Comparison of ENCODE assay signal across 9 cellular contexts in the genomic region with DNA sequence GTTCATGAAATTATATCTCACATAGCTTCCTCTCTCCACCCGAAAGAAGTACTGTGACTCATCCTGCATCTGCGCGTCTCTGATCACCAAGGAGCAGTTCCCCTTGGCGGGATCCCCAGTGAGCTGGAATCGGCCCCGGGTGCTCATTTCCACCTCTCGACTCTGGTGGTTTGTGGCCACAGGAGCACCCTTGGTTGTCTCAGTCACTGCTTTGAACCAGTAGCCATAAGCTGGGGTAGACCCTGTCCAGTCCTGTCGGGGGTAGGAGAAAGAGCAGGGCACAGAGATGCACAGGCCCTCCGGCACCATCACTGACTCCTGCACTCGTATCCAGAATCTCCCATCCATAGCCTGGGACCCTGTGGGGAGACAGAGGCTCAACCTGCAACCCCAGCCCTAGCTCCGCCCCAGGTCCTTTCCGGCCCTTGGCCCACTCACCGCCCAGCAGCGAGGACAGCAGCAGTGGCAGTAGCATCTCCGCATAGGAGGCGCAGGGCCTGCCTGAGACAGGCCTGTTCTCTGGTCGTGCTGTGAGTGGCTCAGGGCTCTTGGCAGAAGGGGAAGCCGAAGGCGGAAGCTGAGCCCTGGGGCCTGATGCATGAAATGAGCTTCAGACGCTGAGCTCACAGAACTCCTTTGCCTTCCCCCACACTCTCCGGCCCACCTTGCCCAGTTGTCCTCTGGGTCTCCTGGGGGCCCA. TPM values are rescaled to one million over a fixed set of nuclear protein-coding genes. Genes with fewer than 3 reads are reported as not detected.
DNase-seq lines count a peak whose midpoint lies in the region; ATAC-seq, FAIRE-seq and TF ChIP-seq lines count a peak whose summit lies in the region.
"Had no signal": no experiment of that assay in that cellular context is flagged by ENCODE, and none has a peak within 500 bp of the region (broad histone marks: within the 10 kb centered on the region; RNA-seq: fewer than 3 reads in every experiment).

TSS of gene SIGLEC10 (minus strand) at position 536 of the 700 bp plus-strand sequence. CDS start at position 475, 61 bp downstream.

- no peaks in the 10 kb centered on the region for H3K36me3 ChIP-seq in BE2C

- H3K9me3 ChIP-seq in BE2C, result no peaks in the 10 kb centered on the region

- no peaks in the 10 kb centered on the region for H3K4me1 ChIP-seq in BE2C

- peak; percentile 93 for FAIRE-seq in GM18507 (lab: Jason Lieb, UNC)

- TF ChIP-seq CTCF in BE2C (IDR thresholded peaks at IDR 0.05; ENCODE audit: low read depth, low read length), result no peak

- 0 out of 2 replicates have a peak, but pooled peaks cover 2% of the 10 kb centered on the region for H3K27me3 ChIP-seq in BE2C

- ATAC-seq in HG02610 (IDR thresholded peaks at IDR 0.05; ENCODE audit: unreplicated experiment) (peak; percentile 62), left ventricle myocardium superior (peak; percentile 65)

- intact Hi-C loops in left ventricle myocardium superior (cut with micrococcal nuclease), result no loop called here

- DNase-seq in GM18507 (ENCODE audit: extremely low spot score, insufficient read length, low read depth) (no peak), RPMI8226 (peak; percentile 60), left ventricle myocardium superior (peak; percentile 61), HuH-7 (ENCODE audit: low spot score) (no peak), kidney tubule cell (ENCODE audit: low spot score) (no peak), cerebellar cortex (ENCODE audit: low spot score) (no peak), BE2C (no peak)

- no peak within 1 kb of the TSS for H3K4me3 ChIP-seq in BE2C (ENCODE audit: low read depth, low read length)

RNA-seq across cellular contexts. Expression of gene SIGLEC10, which starts in this region (rescaled TPM):
- 0.40 TPM for total RNA-seq in left ventricle myocardium superior
- polyA plus RNA-seq in BE2C (2012; ENCODE audit: insufficient read depth, insufficient read length, low read depth), result 0.28 TPM
- total RNA-seq: LHCN-M2 had no signal

Comparison
In these comparisons a context has a peak if more than half of its experiments do, and no peak if none do; other contexts are left out.
1. Peak in DNase-seq and ATAC-seq in left ventricle myocardium superior; RNA of the gene not detected or under 1 TPM.